Comparison of ENCODE assay signal across 1 cellular context in genomic region chr4:33954759-33955158, GRCh38.
TF ChIP-seq lines count a peak whose summit lies in the region.

No MANE protein-coding gene starts in this region.

TF ChIP-seq in H1, 55 proteins besides CTCF, POLR2A, EP300 and RAD21 (continued from another document):
- TF ChIP-seq NRF1 (IDR thresholded peaks at IDR 0.05; ENCODE audit: low read depth, low read length): no peak
